Comparison of ENCODE assay signal across 29 cellular contexts in the genomic region with DNA sequence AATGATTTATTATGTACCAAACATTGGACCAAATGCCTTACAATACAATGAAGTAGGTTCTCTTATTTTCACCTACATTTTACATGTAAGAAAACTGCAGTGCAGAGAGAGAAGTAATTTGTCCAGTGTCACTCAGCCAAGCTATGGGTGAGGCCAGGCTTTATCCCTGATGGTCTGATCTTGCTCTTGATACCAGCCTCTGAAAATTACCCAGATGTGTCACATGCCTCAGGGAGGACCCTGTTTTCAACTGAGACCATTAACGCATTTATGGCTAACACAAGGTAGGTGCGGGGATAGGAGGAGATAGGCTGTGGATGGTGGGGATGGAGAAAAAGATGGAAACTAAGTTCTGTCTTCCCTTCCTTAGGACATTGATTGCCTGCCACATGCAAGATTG. TPM values are rescaled to one million over a fixed set of nuclear protein-coding genes. Genes with fewer than 3 reads are reported as not detected.
"Had no signal": no experiment of that assay in that cellular context is flagged by ENCODE, and none has a peak within 500 bp of the region (broad histone marks: within the 10 kb centered on the region; RNA-seq: fewer than 3 reads in every experiment).

No MANE protein-coding gene starts in this region.

- H3K27me3 Mint-ChIP-seq: activated naive CD4-positive, alpha-beta T cell treated with anti-CD3 and anti-CD28 coated beads, Interleukin-2, amount 10 ng/mL, durations not matched to agents 7 days and 5 days; activated naive CD8-positive, alpha-beta T cell treated with anti-CD3 and anti-CD28 coated beads for 36 hours had no signal

- H3K36me3 Mint-ChIP-seq: activated CD4-positive, alpha-beta memory T cell treated with anti-CD3 and anti-CD28 coated beads for 36 hours; activated naive CD4-positive, alpha-beta T cell treated with anti-CD3 and anti-CD28 coated beads, Interleukin-2, amount 10 ng/mL, durations not matched to agents 7 days and 5 days; activated naive CD8-positive, alpha-beta T cell treated with anti-CD3 and anti-CD28 coated beads for 36 hours; T-cell had no signal

- ATAC-seq: K562, PC-3, T-cell had no signal

- H3K9me3 Mint-ChIP-seq: activated CD4-positive, alpha-beta T cell treated with anti-CD3 and anti-CD28 coated beads, Interleukin-2, amount 10 ng/mL, durations not matched to agents 7 days and 5 days had no signal

- H3K4me1 ChIP-seq: adrenal gland had no signal

- H3K4me3 Mint-ChIP-seq: activated CD4-positive, alpha-beta memory T cell treated with anti-CD3 and anti-CD28 coated beads for 36 hours; activated CD4-positive, alpha-beta T cell treated with anti-CD3 and anti-CD28 coated beads, Interleukin-2, amount 10 ng/mL, durations not matched to agents 7 days and 5 days; activated naive CD4-positive, alpha-beta T cell treated with anti-CD3 and anti-CD28 coated beads, Interleukin-2, amount 10 ng/mL, durations not matched to agents 7 days and 5 days; activated naive CD8-positive, alpha-beta T cell treated with anti-CD3 and anti-CD28 coated beads for 36 hours; T-cell had no signal

- DNase-seq: activated CD4-positive, alpha-beta memory T cell treated with anti-CD3 and anti-CD28 coated beads for 36 hours; activated CD4-positive, alpha-beta T cell treated with anti-CD3 and anti-CD28 coated beads, Interleukin-2, amount 10 ng/mL, durations not matched to agents 7 days and 5 days; activated CD4-positive, CD25-positive, alpha-beta regulatory T cell; activated gamma-delta T cell treated with Interleukin-2 at 50 U/mL for 16 hours; activated naive CD4-positive, alpha-beta T cell treated with anti-CD3 and anti-CD28 coated beads, Interleukin-2, amount 10 ng/mL, durations not matched to agents 7 days and 5 days; activated naive CD8-positive, alpha-beta T cell treated with anti-CD3 and anti-CD28 coated beads for 36 hours; activated T-cell treated with anti-CD3 and anti-CD28 coated beads for 4 hours; activated T-cell treated with anti-CD3 and anti-CD28 coated beads, Interleukin-2, amount 50 U/mL, for 48 hours; adrenal gland; anterior cingulate cortex; caudate nucleus; Karpas-422; MM.1S; NCI-H1105; NCI-H1436; NCI-H187; NCI-H2081 treated with DMSO at 0.1 percent for 48 hours; NCI-H446; NCI-H524; PC-3; SHP77 treated with DMSO at 0.1 percent for 48 hours; T-cell; T-helper 2 cell; T1000 had no signal

- H3K36me3 ChIP-seq: adrenal gland had no signal

- H3K27ac ChIP-seq: VCaP had no signal

- H3K4me1 Mint-ChIP-seq: activated CD4-positive, alpha-beta T cell treated with anti-CD3 and anti-CD28 coated beads, Interleukin-2, amount 10 ng/mL, durations not matched to agents 7 days and 5 days; activated naive CD4-positive, alpha-beta T cell treated with anti-CD3 and anti-CD28 coated beads, Interleukin-2, amount 10 ng/mL, durations not matched to agents 7 days and 5 days; activated naive CD8-positive, alpha-beta T cell treated with anti-CD3 and anti-CD28 coated beads for 36 hours; T-cell had no signal

- H3K27ac Mint-ChIP-seq: activated CD4-positive, alpha-beta memory T cell treated with anti-CD3 and anti-CD28 coated beads for 36 hours; activated CD4-positive, alpha-beta T cell treated with anti-CD3 and anti-CD28 coated beads, Interleukin-2, amount 10 ng/mL, durations not matched to agents 7 days and 5 days; activated naive CD4-positive, alpha-beta T cell treated with anti-CD3 and anti-CD28 coated beads, Interleukin-2, amount 10 ng/mL, durations not matched to agents 7 days and 5 days; activated naive CD8-positive, alpha-beta T cell treated with anti-CD3 and anti-CD28 coated beads for 36 hours; activated T-helper 2 cell treated with anti-CD3 and anti-CD28 coated beads, Interferon-gamma antibody, Interleukin-2, Interleukin-4, amounts not matched to agents 10 μg/mL and 5 μg/mL and 100 μg/mL, durations not matched to agents 14 hours and 24 hours and 36 hours; T-cell had no signal

- H3K27me3 ChIP-seq: adrenal gland had no signal

- H3K9me3 ChIP-seq: adrenal gland had no signal

- H3K4me3 ChIP-seq: adrenal gland, K562 had no signal

RNA-seq across cellular contexts. Expression of a gene that starts 56.9 kb away (rescaled TPM):
- total RNA-seq: activated CD4-positive, alpha-beta memory T cell treated with anti-CD3 and anti-CD28 coated beads for 36 hours; activated CD4-positive, alpha-beta T cell treated with anti-CD3 and anti-CD28 coated beads, Interleukin-2, amount 10 ng/mL, durations not matched to agents 7 days and 5 days; activated CD8-positive, alpha-beta memory T cell treated with anti-CD3 and anti-CD28 coated beads for 36 hours; activated naive CD8-positive, alpha-beta T cell treated with anti-CD3 and anti-CD28 coated beads for 36 hours; activated T-helper 2 cell treated with anti-CD3 and anti-CD28 coated beads, Interferon-gamma antibody, Interleukin-2, Interleukin-4, amounts not matched to agents 10 μg/mL and 5 μg/mL and 100 μg/mL, durations not matched to agents 14 hours and 24 hours and 36 hours; K562; SK-MEL-5; T-cell had no signal
- polyA plus RNA-seq: K562 had no signal
